Comparison of ENCODE assay signal across 1 cellular context in the genomic region with DNA sequence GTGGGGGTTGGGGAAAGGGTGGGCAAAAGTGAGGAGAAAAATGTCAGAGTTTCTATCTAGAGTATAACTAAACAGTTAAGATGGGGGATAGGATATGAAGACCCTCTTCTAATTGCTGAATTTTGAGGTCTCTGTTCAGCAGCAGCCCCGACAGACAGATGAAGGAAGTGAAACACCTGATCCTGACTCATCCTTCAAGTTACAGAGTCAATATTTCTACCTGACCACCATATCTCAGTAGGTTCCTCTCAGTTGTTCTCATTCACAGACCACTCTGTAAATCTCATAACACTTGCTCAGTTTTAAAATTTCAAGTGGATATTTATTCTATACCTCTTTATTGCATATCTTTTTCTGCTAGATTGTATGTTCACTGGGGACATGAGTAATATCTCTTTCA.
TF ChIP-seq lines count a peak whose summit lies in the region.

No MANE protein-coding gene starts in this region.

TF ChIP-seq in SK-N-SH treated with all-trans-retinoic acid at 6 μM for 48 hours, 23 proteins besides CTCF, POLR2A, EP300 and RAD21 (continued from another document):
- TF ChIP-seq TSHZ2 (CRISPR knock-in tag; IDR thresholded peaks at IDR 0.05) (no peak), CREB5 (CRISPR knock-in tag; IDR thresholded peaks at IDR 0.05; ENCODE audit: low read depth) (no peak), CSRNP3 (CRISPR knock-in tag; IDR thresholded peaks at IDR 0.05) (no peak), ZNF565 (CRISPR knock-in tag; conservative IDR thresholded peaks at IDR 0.05; ENCODE audit: low read depth) (no peak), SNAI2 (CRISPR knock-in tag; IDR thresholded peaks at IDR 0.05) (no peak), CSDC2 (CRISPR knock-in tag; IDR thresholded peaks at IDR 0.05) (no peak)
